In the genomic region with DNA sequence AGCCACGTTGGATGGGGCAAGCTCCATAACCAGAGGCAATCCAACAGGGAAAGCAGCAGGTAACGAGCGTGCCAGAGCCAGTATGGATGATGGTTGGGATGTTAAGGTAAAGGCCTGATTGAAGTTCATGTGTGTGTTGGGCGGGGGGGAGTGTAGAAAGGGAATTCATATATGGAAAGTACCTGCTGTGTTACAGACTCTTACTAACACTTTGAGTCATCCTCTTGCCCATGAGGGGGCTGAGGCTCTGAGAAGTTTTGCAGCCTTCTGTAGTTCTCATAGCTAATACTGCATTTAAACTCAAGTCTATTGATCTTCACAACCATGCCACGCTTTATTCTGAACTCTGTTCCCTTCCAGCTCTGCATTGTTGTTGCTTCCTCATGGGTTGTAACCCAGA, we compare ENCODE assay signal across 14 cellular contexts. TPM values are rescaled to one million over a fixed set of nuclear protein-coding genes. Genes with fewer than 3 reads are reported as not detected.
DNase-seq lines count a peak whose midpoint lies in the region; ATAC-seq and TF ChIP-seq lines count a peak whose summit lies in the region.
"Had no signal": no experiment of that assay in that cellular context is flagged by ENCODE, and none has a peak within 500 bp of the region (broad histone marks: within the 10 kb centered on the region; RNA-seq: fewer than 3 reads in every experiment).

No MANE protein-coding gene starts in this region.

- no peak for TF ChIP-seq CTCF in GM13977 (IDR thresholded peaks at IDR 0.05; ENCODE audit: extremely low read depth, insufficient read depth, missing control alignments)

- DNase-seq in NCI-H1092 treated with DMSO at 0.1 percent for 48 hours (lab: John Stamatoyannopoulos, UW) (no peak), occipital lobe (lab: John Stamatoyannopoulos, UW) (no peak), GM13977 (ENCODE audit: low spot score) (no peak), NCI-H1694 (lab: John Stamatoyannopoulos, UW) (no peak)
- DNase-seq: activated CD4-positive, alpha-beta T cell treated with anti-CD3 and anti-CD28 coated beads for 4 hours; naive thymus-derived CD8-positive, alpha-beta T cell; NCI-H1092; NCI-H446 had no signal

- peak; percentile 83 for ATAC-seq in GM18508 (IDR thresholded peaks at IDR 0.05; ENCODE audit: insufficient read depth, unreplicated experiment)
- ATAC-seq in GM19043 (IDR thresholded peaks at IDR 0.05; ENCODE audit: low read depth, unreplicated experiment), result peak; percentile 57
- peak; percentile 84 for ATAC-seq in HG02798 (IDR thresholded peaks at IDR 0.05; ENCODE audit: poor library complexity, unreplicated experiment)
- ATAC-seq in HG03521 (IDR thresholded peaks at IDR 0.05; ENCODE audit: unreplicated experiment), result peak; percentile 62
- ATAC-seq: HepG2; naive thymus-derived CD8-positive, alpha-beta T cell; Panc1 had no signal

- in situ Hi-C loops in GM13977 (cut with MboI; ENCODE audit: low pct_unique_long_range_greater_than_20kb, low sequenced_read_pairs, unreplicated experiment), result loop anchor here (5.0 kb wide), 1 partner anchor 360 kb away; no protein-coding TSS in a partner anchor

RNA-seq across cellular contexts. Expression of gene SYCE1L, which starts 28.5 kb away (rescaled TPM):
- total RNA-seq in occipital lobe, result not detected

RNA-seq across cellular contexts. Expression of gene MON1B, which starts 36.8 kb away (rescaled TPM):
- total RNA-seq in occipital lobe, result 8.3 TPM
